In the genomic region with DNA sequence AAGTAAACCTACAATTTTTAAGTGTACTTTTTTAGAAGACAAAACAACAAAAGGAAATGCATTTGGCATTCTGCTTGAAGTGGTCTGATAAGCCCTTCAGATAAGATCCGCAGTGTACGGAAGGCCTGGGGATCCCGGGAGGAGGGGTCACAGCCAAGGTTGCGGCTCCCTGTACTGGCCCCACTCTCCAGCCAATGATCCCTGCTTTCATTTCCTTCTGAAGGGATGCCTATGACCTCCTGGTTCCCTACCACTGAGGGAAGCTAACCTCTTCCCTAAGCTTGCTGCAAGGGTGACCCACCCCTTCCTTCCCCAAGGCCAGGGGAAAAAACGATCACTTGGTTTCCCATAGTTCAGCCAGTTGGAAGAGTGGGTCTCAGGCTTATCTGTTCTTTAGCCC, we compare ENCODE assay signal across 28 cellular contexts. TPM values are rescaled to one million over a fixed set of nuclear protein-coding genes. Genes with fewer than 3 reads are reported as not detected.
DNase-seq lines count a peak whose midpoint lies in the region; ATAC-seq and TF ChIP-seq lines count a peak whose summit lies in the region.
"Had no signal": no experiment of that assay in that cellular context is flagged by ENCODE, and none has a peak within 500 bp of the region (broad histone marks: within the 10 kb centered on the region; RNA-seq: fewer than 3 reads in every experiment).

No MANE protein-coding gene starts in this region.

- H3K27me3 ChIP-seq in cardiac muscle cell, result no peaks in the 10 kb centered on the region
- peaks cover 0 to 5% of the 10 kb centered on the region in 2 donors for H3K27me3 ChIP-seq in esophagus (ENCODE audit: control insufficient read depth in 1 of 2, insufficient read depth in 2 of 2, low read length in 2 of 2)
- H3K27me3 ChIP-seq in lower lobe of right lung (ENCODE audit: low read depth), result peaks cover 31% of the 10 kb centered on the region
- H3K27me3 ChIP-seq in stomach, result peaks cover 0 to 42% (median 9%) of the 10 kb centered on the region in 3 donors

- H3K27ac ChIP-seq in cardiac muscle cell, result peak overlapping the region; percentile 25
- peak overlapping the region; percentile 8 to 33 for H3K27ac ChIP-seq in esophagus (ENCODE audit: low read depth in 2 of 2, low read length in 1 of 2)
- peak overlapping the region; percentile 46 for H3K27ac ChIP-seq in lower lobe of right lung
- peak overlapping the region in 3 of 5 donors; percentile 17 to 38 (median 31) for H3K27ac ChIP-seq in stomach

- TF ChIP-seq CTCF in cardiac muscle cell (IDR thresholded peaks at IDR 0.05; ENCODE audit: low read depth, low read length) (no peak), lower lobe of right lung (IDR thresholded peaks at IDR 0.05) (no peak), stomach (IDR thresholded peaks at IDR 0.05) (no peak)

- ATAC-seq in Right ventricle myocardium superior (ENCODE audit: poor library complexity), result no peak
- no peak for ATAC-seq in lower lobe of right lung
- ATAC-seq in HG03045 (IDR thresholded peaks at IDR 0.05; ENCODE audit: unreplicated experiment), result no peak
- ATAC-seq: activated CD4-positive, alpha-beta T cell treated with anti-CD3 and anti-CD28 coated beads for 36 hours; activated T-cell treated with anti-CD3 and anti-CD28 coated beads, Interleukin-2, amount 50 U/mL, for 72 hours; CD8-positive, alpha-beta T cell; left colon; mucosa of descending colon; stimulated activated naive CD8-positive, alpha-beta T cell treated with anti-CD3 and anti-CD28 coated beads, Interleukin-15, Interleukin-2, amounts not matched to agents 100 U/mL and 50 U/mL, for 24 hours had no signal

- H3K4me3 ChIP-seq in cardiac muscle cell, result no peak overlapping the region
- no peak overlapping the region for H3K4me3 ChIP-seq in esophagus (ENCODE audit: low read depth in 1 of 2, low read length in 2 of 2)
- H3K4me3 ChIP-seq in lower lobe of right lung, result no peak overlapping the region
- no peak overlapping the region for H3K4me3 ChIP-seq in stomach
- H3K4me3 ChIP-seq: mucosa of descending colon had no signal

- no peaks in the 10 kb centered on the region for H3K36me3 ChIP-seq in cardiac muscle cell
- no peaks in the 10 kb centered on the region for H3K36me3 ChIP-seq in esophagus (ENCODE audit: control insufficient read depth in 2 of 2, insufficient read depth in 2 of 2, low read length in 1 of 2)
- H3K36me3 ChIP-seq in lower lobe of right lung, result no peaks in the 10 kb centered on the region
- H3K36me3 ChIP-seq in stomach, result no peaks in the 10 kb centered on the region

- DNase-seq in cardiac muscle cell (ENCODE audit: low read depth in 1 of 2, low spot score in 1 of 2) (peak in 1 of 2 donors; percentile 49), Right ventricle myocardium superior (no peak), lower lobe of right lung (no peak), stomach (no peak), RKO (ENCODE audit: low spot score) (no peak), NCI-H510A (lab: John Stamatoyannopoulos, UW) (no peak)
- DNase-seq: 8988T; activated CD4-positive, alpha-beta T cell treated with anti-CD3 and anti-CD28 coated beads for 36 hours; activated naive CD4-positive, alpha-beta T cell treated with anti-CD3 and anti-CD28 coated beads, Interleukin-2, amount 50 U/mL, for 16 hours; activated T-cell treated with anti-CD3 and anti-CD28 coated beads, Interleukin-2, amount 50 U/mL, for 72 hours; AML-193; CD8-positive, alpha-beta T cell; cerebellar nuclear complex; DMS153; GDM1; left colon; mucosa of descending colon; MV-4-11; NCI-H1694 treated with DMSO at 0.1 percent for 48 hours; NCI-H226; OCI-M1; SHP77; stimulated activated CD4-positive, alpha-beta T cell treated with anti-CD3 and anti-CD28 coated beads, Interleukin-4, amount 100 ng/mL, for 1 hour; stimulated activated naive CD8-positive, alpha-beta T cell treated with anti-CD3 and anti-CD28 coated beads, Interleukin-15, Interleukin-2, amounts not matched to agents 100 U/mL and 50 U/mL, for 24 hours; trophoblast cell had no signal

- intact Hi-C loops in Right ventricle myocardium superior (cut with DNase I) (no loop called here), lower lobe of right lung (cut with DNase I) (no loop called here), stomach (cut with DNase I; ENCODE audit: low total_unique reads) (no loop called here)

- no peak for TF ChIP-seq EP300 in stomach (IDR thresholded peaks at IDR 0.05)

- H3K4me1 ChIP-seq in cardiac muscle cell (ENCODE audit: low read depth) (peaks cover 16% of the 10 kb centered on the region), esophagus (ENCODE audit: control insufficient read depth in 2 of 2, insufficient read depth in 2 of 2, low read length in 1 of 2) (no peaks in the 10 kb centered on the region), lower lobe of right lung (peaks cover 41% of the 10 kb centered on the region), stomach (peaks cover 4 to 53% (median 24%) of the 10 kb centered on the region in 4 donors)

- 51 to 67% methylated on average over 5 of the region's 5 CpGs for WGBS in esophagus, 2 donors
- 29 to 50% (median 34%) methylated on average over 5 of the region's 5 CpGs for WGBS in stomach, 5 donors

- no peak for TF ChIP-seq POLR2A in stomach (IDR thresholded peaks at IDR 0.05)

- no peaks in the 10 kb centered on the region for H3K9me3 ChIP-seq in cardiac muscle cell (ENCODE audit: low read depth)
- H3K9me3 ChIP-seq in esophagus (ENCODE audit: control insufficient read depth in 2 of 2, insufficient read depth in 1 of 2, low read depth in 1 of 2, low read length in 1 of 2), result no peaks in the 10 kb centered on the region
- no peaks in the 10 kb centered on the region for H3K9me3 ChIP-seq in lower lobe of right lung
- no peaks in the 10 kb centered on the region for H3K9me3 ChIP-seq in stomach
- H3K9me3 ChIP-seq: mucosa of descending colon had no signal

RNA-seq across cellular contexts. Expression of a gene that starts 5.3 kb away (rescaled TPM):
- total RNA-seq in cardiac muscle cell (8.9 and 21.7 TPM in 2 replicates), Right ventricle myocardium superior (11.6 TPM), lower lobe of right lung (19.0 TPM), stomach (10 to 100 TPM in 1 of 5 donors, 1 to 10 TPM in 4; 4.1 to 17.8 (median 6.2) TPM)
- polyA plus RNA-seq in cardiac muscle cell (14.0 and 18.2 TPM in 2 replicates), esophagus (1 to 10 TPM; 1.2 to 1.5 TPM), stomach (10 to 100 TPM in 1 of 3 donors, 1 to 10 TPM in 2; 1.8 to 11.5 (median 8.3) TPM)
- total RNA-seq: activated CD4-positive, alpha-beta T cell treated with anti-CD3 and anti-CD28 coated beads for 36 hours; activated T-cell treated with anti-CD3 and anti-CD28 coated beads, Interleukin-2, amount 50 U/mL, for 72 hours; T-helper 1 cell treated with Interleukin-12 subunit alpha and Interleukin-12 subunit beta and Interleukin-4 antibody, amounts not matched to agents 30 ng/mL and 1 ng/mL, for 36 hours had no signal

RNA-seq across cellular contexts. Expression of a gene that starts 37.4 kb away (rescaled TPM):
- total RNA-seq in cardiac muscle cell, result 22.6 and 31.1 TPM in 2 replicates
- polyA plus RNA-seq in cardiac muscle cell, result 13.9 and 23.0 TPM in 2 replicates
- 9.2 TPM for total RNA-seq in Right ventricle myocardium superior
- 10 to 100 TPM in 1 of 2 donors, 1 to 10 TPM in 1; 9.2 to 14.8 TPM for polyA plus RNA-seq in esophagus
- total RNA-seq in lower lobe of right lung, result 18.9 TPM
- total RNA-seq in stomach, result 10 to 100 TPM in 4 of 5 donors, 1 to 10 TPM in 1; 2.7 to 62.3 (median 22.0) TPM
- polyA plus RNA-seq in stomach, result 10 to 100 TPM in 2 of 3 donors, 1 to 10 TPM in 1; 8.7 to 20.9 (median 10.5) TPM
